ENCODE assay signal across 33 cellular contexts in genomic region chr7:145539910-145540309, GRCh38.
"Had no signal": no experiment of that assay in that cellular context is flagged by ENCODE, and none has a peak within 500 bp of the region (broad histone marks: within the 10 kb centered on the region; RNA-seq: fewer than 3 reads in every experiment).

No MANE protein-coding gene starts in this region.

- H3K27ac ChIP-seq: adrenal gland, ascending aorta, body of pancreas, brain microvascular endothelial cell, breast epithelium, cardiac muscle cell had no signal

- DNase-seq: activated effector memory CD4-positive, alpha-beta T cell treated with anti-CD3 and anti-CD28 coated beads, Interleukin-2, amount 50 U/mL, for 16 hours; activated effector memory CD4-positive, alpha-beta T cell treated with Interleukin-2 at 50 U/mL for 16 hours; activated gamma-delta T cell; activated gamma-delta T cell treated with Interleukin-2 at 50 U/mL for 16 hours; activated naive CD4-positive, alpha-beta T cell treated with anti-CD3 and anti-CD28 coated beads for 36 hours; activated naive CD4-positive, alpha-beta T cell treated with anti-CD3 and anti-CD28 coated beads, Interleukin-2, amount 10 ng/mL, durations not matched to agents 7 days and 5 days; activated naive CD4-positive, alpha-beta T cell treated with anti-CD3 and anti-CD28 coated beads, Interleukin-2, amount 50 U/mL, for 16 hours; activated naive CD4-positive, alpha-beta T cell treated with Interleukin-2 at 50 U/mL for 16 hours; activated naive CD8-positive, alpha-beta T cell treated with anti-CD3 and anti-CD28 coated beads for 36 hours; activated naive CD8-positive, alpha-beta T cell treated with anti-CD3 and anti-CD28 coated beads, Interleukin-2, amount 10 ng/mL, durations not matched to agents 7 days and 5 days; activated naive CD8-positive, alpha-beta T cell treated with anti-CD3 and anti-CD28 coated beads, Interleukin-2, amount 50 U/mL, for 24 hours; activated T-cell treated with anti-CD3 and anti-CD28 coated beads, Interleukin-2, amount 50 U/mL, for 1 hour; activated T-cell treated with anti-CD3 and anti-CD28 coated beads, Interleukin-2, amount 50 U/mL, for 24 hours; activated T-cell treated with anti-CD3 and anti-CD28 coated beads, Interleukin-2, amount 50 U/mL, for 4 hours; activated T-cell treated with anti-CD3 and anti-CD28 coated beads, Interleukin-2, amount 50 U/mL, for 48 hours; activated T-cell treated with anti-CD3 and anti-CD28 coated beads, Interleukin-2, amount 50 U/mL, for 72 hours; adrenal gland; amniotic stem cell; amygdala; anterior cingulate cortex; aorta; body of pancreas; brain microvascular endothelial cell; caudate nucleus; central memory CD4-positive, alpha-beta T cell; cerebellar nuclear complex had no signal

- H3K36me3 ChIP-seq: adrenal gland, ascending aorta, brain microvascular endothelial cell, breast epithelium, cardiac muscle cell had no signal

- FAIRE-seq: astrocyte, bronchial epithelial cell had no signal

- H3K4me1 ChIP-seq: adrenal gland, ascending aorta, body of pancreas, breast epithelium had no signal

- H3K27me3 ChIP-seq: adrenal gland, ascending aorta, body of pancreas, brain microvascular endothelial cell, breast epithelium, cardiac muscle cell had no signal

- H3K4me3 ChIP-seq: adrenal gland, ascending aorta, body of pancreas, breast epithelium, cardiac muscle cell had no signal

- H3K9me3 ChIP-seq: adrenal gland, ascending aorta, body of pancreas, breast epithelium had no signal

- ATAC-seq: activated naive CD4-positive, alpha-beta T cell treated with anti-CD3 and anti-CD28 coated beads, Interleukin-2, amount 50 U/mL, for 72 hours; activated naive CD8-positive, alpha-beta T cell treated with anti-CD3 and anti-CD28 coated beads, Interleukin-2, amount 50 U/mL, for 24 hours; activated T-cell treated with anti-CD3 and anti-CD28 coated beads, Interleukin-2, amount 50 U/mL, for 4 hours; activated T-cell treated with anti-CD3 and anti-CD28 coated beads, Interleukin-2, amount 50 U/mL, for 72 hours; activated T-helper 17 cell treated with anti-CD3 and anti-CD28 coated beads, Interleukin-2, amount 50 U/mL, for 72 hours; body of pancreas had no signal
